9 cellular contexts compared by ENCODE assay signal in the genomic region with DNA sequence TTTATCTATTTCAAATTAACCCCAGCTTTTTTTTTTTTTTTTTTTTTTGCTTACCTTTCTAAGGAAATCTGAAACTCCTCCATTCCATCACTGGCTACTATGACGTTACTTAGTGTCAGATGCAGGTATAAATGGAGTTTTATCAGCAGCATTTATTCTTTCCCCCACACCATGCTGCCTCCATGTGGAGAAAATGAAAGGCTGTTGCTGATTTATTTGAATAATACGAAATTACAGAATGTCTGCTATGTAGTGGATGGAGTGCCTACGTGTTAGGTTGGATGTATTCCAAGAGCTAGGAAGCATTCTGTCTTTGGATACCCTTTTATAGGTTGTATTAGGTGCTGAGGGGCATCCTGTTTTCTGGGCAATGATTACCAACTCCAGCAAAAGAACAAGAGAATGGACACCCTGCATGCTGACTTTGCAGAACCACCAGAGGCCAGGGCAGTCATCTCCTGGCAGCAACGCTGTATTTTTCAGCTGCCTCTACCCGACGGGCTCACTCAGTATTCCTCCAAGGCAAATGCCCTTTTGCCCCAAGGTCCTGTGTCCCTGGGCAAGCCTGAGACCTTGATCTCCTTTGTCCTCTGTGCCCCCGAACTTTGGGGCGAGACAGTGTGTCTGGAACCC.
A peak's percentile ranks its signal among the peaks of the same experiment; 100 is the strongest.
DNase-seq lines count a peak whose midpoint lies in the region; ATAC-seq and TF ChIP-seq lines count a peak whose summit lies in the region.
"Had no signal": no experiment of that assay in that cellular context is flagged by ENCODE, and none has a peak within 500 bp of the region (broad histone marks: within the 10 kb centered on the region; RNA-seq: fewer than 3 reads in every experiment).

No MANE protein-coding gene starts in this region.

- H3K36me3 ChIP-seq in PC-3 (ENCODE audit: low read depth, low read length): no peaks in the 10 kb centered on the region

- no peak overlapping the region for H3K4me3 ChIP-seq in PC-3 (ENCODE audit: low read length)

- no peak overlapping the region for H3K9ac ChIP-seq in PC-3 (ENCODE audit: low read length)

- peak; percentile 46; the same call in 1 of the 2 replicates for TF ChIP-seq CTCF in PC-3 (conservative IDR thresholded peaks at IDR 0.05; ENCODE audit: low read depth, low read length)
- peak; percentile 68 for TF ChIP-seq CTCF in foreskin keratinocyte (conservative IDR thresholded peaks at IDR 0.05)

- H3K27me3 Mint-ChIP-seq in activated naive CD8-positive, alpha-beta T cell treated with anti-CD3 and anti-CD28 coated beads, Interleukin-2, amount 50 U/mL, for 24 hours: peaks cover 10% of the 10 kb centered on the region
- H3K27me3 Mint-ChIP-seq in activated CD4-positive, alpha-beta memory T cell treated with anti-CD3 and anti-CD28 coated beads, Interleukin-2, amount 10 ng/mL, durations not matched to agents 7 days and 5 days: peaks cover 14% of the 10 kb centered on the region

- H4K20me1 ChIP-seq in PC-3 (ENCODE audit: low read length): no peaks in the 10 kb centered on the region

- H3K27ac Mint-ChIP-seq in activated naive CD4-positive, alpha-beta T cell treated with anti-CD3 and anti-CD28 coated beads, Interleukin-2, amount 50 U/mL, for 72 hours: no peak overlapping the region
- no peak overlapping the region for H3K27ac Mint-ChIP-seq in activated naive CD8-positive, alpha-beta T cell treated with anti-CD3 and anti-CD28 coated beads, Interleukin-2, amount 50 U/mL, for 24 hours
- H3K27ac Mint-ChIP-seq in activated CD4-positive, alpha-beta memory T cell treated with anti-CD3 and anti-CD28 coated beads, Interleukin-2, amount 10 ng/mL, durations not matched to agents 7 days and 5 days: no peak overlapping the region

- no TSS peak for BruUV-seq in PC-3 (replicated peaks; lab: Mats Ljungman, UMichigan)

- H3K9me2 ChIP-seq in PC-3 (replicated peaks; ENCODE audit: low read length): no peaks in the 10 kb centered on the region

- H3K4me1 ChIP-seq in PC-3 (ENCODE audit: insufficient read depth, low read length): no peaks in the 10 kb centered on the region
- H3K4me1 ChIP-seq in foreskin keratinocyte: no peaks in the 10 kb centered on the region

- peak; percentile 15 for DNase-seq in DMS 273 (lab: John Stamatoyannopoulos, UW; ENCODE audit: unreplicated experiment)
- no peak for DNase-seq in DMS 273 treated with DMSO at 0.1 percent for 48 hours (lab: John Stamatoyannopoulos, UW)
- DNase-seq in PC-3: peak; percentile 4
- DNase-seq in foreskin keratinocyte: peak in 1 of 2 donors; percentile 30
- DNase-seq in superior temporal gyrus (ENCODE audit: extremely low spot score): peak; percentile 76
- no peak for DNase-seq in activated naive CD4-positive, alpha-beta T cell treated with anti-CD3 and anti-CD28 coated beads, Interleukin-2, amount 50 U/mL, for 72 hours (ENCODE audit: low spot score in 2 of 2)
- no peak for DNase-seq in activated naive CD8-positive, alpha-beta T cell treated with anti-CD3 and anti-CD28 coated beads, Interleukin-2, amount 50 U/mL, for 24 hours
- no peak for DNase-seq in activated CD4-positive, alpha-beta memory T cell treated with anti-CD3 and anti-CD28 coated beads, Interleukin-2, amount 10 ng/mL, durations not matched to agents 7 days and 5 days
- DNase-seq: foreskin melanocyte had no signal

- H3K4me3 Mint-ChIP-seq in activated naive CD8-positive, alpha-beta T cell treated with anti-CD3 and anti-CD28 coated beads, Interleukin-2, amount 50 U/mL, for 24 hours: no peak overlapping the region
- no peak overlapping the region for H3K4me3 Mint-ChIP-seq in activated CD4-positive, alpha-beta memory T cell treated with anti-CD3 and anti-CD28 coated beads, Interleukin-2, amount 10 ng/mL, durations not matched to agents 7 days and 5 days

- POLR2A ChIA-PET in PC-3 (lab: Charles Lee; ENCODE audit: unreplicated experiment): no interaction called here
- POLR2A ChIA-PET in activated CD4-positive, alpha-beta memory T cell treated with anti-CD3 and anti-CD28 coated beads, Interleukin-2, amount 10 ng/mL, durations not matched to agents 7 days and 5 days (lab: Charles Lee): no interaction called here

- no peak overlapping the region for H2AFZ ChIP-seq in PC-3 (ENCODE audit: low read length)

- H3F3A ChIP-seq in PC-3 (ENCODE audit: low read length, unreplicated experiment): no peaks in the 10 kb centered on the region

- no peaks in the 10 kb centered on the region for H3K9me3 Mint-ChIP-seq in activated naive CD4-positive, alpha-beta T cell treated with anti-CD3 and anti-CD28 coated beads, Interleukin-2, amount 50 U/mL, for 72 hours
- H3K9me3 Mint-ChIP-seq in activated naive CD8-positive, alpha-beta T cell treated with anti-CD3 and anti-CD28 coated beads, Interleukin-2, amount 50 U/mL, for 24 hours: no peaks in the 10 kb centered on the region
- H3K9me3 Mint-ChIP-seq in activated CD4-positive, alpha-beta memory T cell treated with anti-CD3 and anti-CD28 coated beads, Interleukin-2, amount 10 ng/mL, durations not matched to agents 7 days and 5 days: no peaks in the 10 kb centered on the region

- H3K9me3 ChIP-seq in PC-3 (ENCODE audit: low read length): no peaks in the 10 kb centered on the region

- no peaks in the 10 kb centered on the region for H3K4me1 Mint-ChIP-seq in activated naive CD8-positive, alpha-beta T cell treated with anti-CD3 and anti-CD28 coated beads, Interleukin-2, amount 50 U/mL, for 24 hours
- H3K4me1 Mint-ChIP-seq in activated CD4-positive, alpha-beta memory T cell treated with anti-CD3 and anti-CD28 coated beads, Interleukin-2, amount 10 ng/mL, durations not matched to agents 7 days and 5 days: no peaks in the 10 kb centered on the region

- H3K36me3 Mint-ChIP-seq in activated naive CD4-positive, alpha-beta T cell treated with anti-CD3 and anti-CD28 coated beads, Interleukin-2, amount 50 U/mL, for 72 hours: no peaks in the 10 kb centered on the region
- H3K36me3 Mint-ChIP-seq in activated naive CD8-positive, alpha-beta T cell treated with anti-CD3 and anti-CD28 coated beads, Interleukin-2, amount 50 U/mL, for 24 hours (ENCODE audit: low read depth): no peaks in the 10 kb centered on the region
- no peaks in the 10 kb centered on the region for H3K36me3 Mint-ChIP-seq in activated CD4-positive, alpha-beta memory T cell treated with anti-CD3 and anti-CD28 coated beads, Interleukin-2, amount 10 ng/mL, durations not matched to agents 7 days and 5 days (ENCODE audit: low read depth)

- no peak overlapping the region for H3K27ac ChIP-seq in PC-3 (ENCODE audit: low read length)
- no peak overlapping the region for H3K27ac ChIP-seq in foreskin keratinocyte

- no peak overlapping the region for H3K4me2 ChIP-seq in PC-3 (ENCODE audit: low read length)

- H3K79me2 ChIP-seq in PC-3 (ENCODE audit: low read length): no peaks in the 10 kb centered on the region

- H3K27me3 ChIP-seq in PC-3 (ENCODE audit: low read length) (peaks cover 50% of the 10 kb centered on the region), foreskin keratinocyte (peaks cover 24% of the 10 kb centered on the region)

- CTCF ChIA-PET in PC-3 (lab: Charles Lee): no interaction called here
- CTCF ChIA-PET in activated CD4-positive, alpha-beta memory T cell treated with anti-CD3 and anti-CD28 coated beads, Interleukin-2, amount 10 ng/mL, durations not matched to agents 7 days and 5 days (lab: Charles Lee): interaction anchor here (0.6 to 2.0 kb wide), 6 partner anchors 10 to 1722 kb away, joined by 3 to 9 read pairs (median 4); no protein-coding TSS in a partner anchor

- no peak for ATAC-seq in PC-3
- no peak for ATAC-seq in foreskin keratinocyte
- no peak for ATAC-seq in activated naive CD4-positive, alpha-beta T cell treated with anti-CD3 and anti-CD28 coated beads, Interleukin-2, amount 50 U/mL, for 72 hours
- no peak for ATAC-seq in activated naive CD8-positive, alpha-beta T cell treated with anti-CD3 and anti-CD28 coated beads, Interleukin-2, amount 50 U/mL, for 24 hours

- intact Hi-C loops in PC-3 (cut with micrococcal nuclease): loop anchor here (2.0 kb wide), 1 partner anchor 473 kb away; no protein-coding TSS in a partner anchor

Comparison
In these comparisons a context has a peak if more than half of its experiments do, and no peak if none do; other contexts are left out.
1. DNase-seq: peak in DMS 273 (single experiment), PC-3 (single experiment) and superior temporal gyrus (single experiment); none in DMS 273 treated with DMSO at 0.1 percent for 48 hours (single experiment), activated naive CD4-positive, alpha-beta T cell treated with anti-CD3 and anti-CD28 coated beads, Interleukin-2, amount 50 U/mL, for 72 hours (0 of 2), activated naive CD8-positive, alpha-beta T cell treated with anti-CD3 and anti-CD28 coated beads, Interleukin-2, amount 50 U/mL, for 24 hours (single experiment) and activated CD4-positive, alpha-beta memory T cell treated with anti-CD3 and anti-CD28 coated beads, Interleukin-2, amount 10 ng/mL, durations not matched to agents 7 days and 5 days (single experiment).